10 cellular contexts compared by ENCODE assay signal in genomic region chr5:136066705-136067271, GRCh38. TPM values are rescaled to one million over a fixed set of nuclear protein-coding genes. Genes with fewer than 3 reads are reported as not detected.
DNase-seq lines count a peak whose midpoint lies in the region; TF ChIP-seq lines count a peak whose summit lies in the region.
"Had no signal": no experiment of that assay in that cellular context is flagged by ENCODE, and none has a peak within 500 bp of the region (broad histone marks: within the 10 kb centered on the region; RNA-seq: fewer than 3 reads in every experiment).

No MANE protein-coding gene starts in this region.

- peak; percentile 13 to 60 for TF ChIP-seq RAD21 in liver (IDR thresholded peaks at IDR 0.05)

- no peaks in the 10 kb centered on the region for H3K9me3 ChIP-seq in liver (ENCODE audit: control insufficient read depth in 4 of 4, low read length in 3 of 4)

- peaks cover 3 to 35% (median 17%) of the 10 kb centered on the region in 4 donors for H3K4me1 ChIP-seq in liver (ENCODE audit: control insufficient read depth in 4 of 4, insufficient read depth in 4 of 4, low read length in 3 of 4)

- in situ Hi-C loops in ACHN (cut with HindIII; ENCODE audit: low pct_ligation_motif_present, low pct_unique_long_range_greater_than_20kb, low sequenced_read_pairs) = no loop called here

- TF ChIP-seq CTCF in coronary artery (IDR thresholded peaks at IDR 0.05) = no peak
- TF ChIP-seq CTCF in liver (IDR thresholded peaks at IDR 0.05; ENCODE audit: low read depth, low read length, missing input control) = peak; percentile 16

- WGBS in liver = 41% methylated on average over 4 of the region's 4 CpGs

- no peaks in the 10 kb centered on the region for H3K27me3 ChIP-seq in liver (ENCODE audit: control insufficient read depth in 4 of 4, insufficient read depth in 4 of 4, low read length in 3 of 4)

- peak overlapping the region in 1 of 2 donors; percentile 10 for H3K9ac ChIP-seq in liver (ENCODE audit: low read depth in 1 of 2, low read length in 2 of 2)

- DNase-seq in ACHN = peak; percentile 15
- peak; percentile 69 for DNase-seq in HT-29 (ENCODE audit: low spot score)
- peak; percentile 71 for DNase-seq in coronary artery (ENCODE audit: low spot score)
- no peak for DNase-seq in pons (ENCODE audit: low spot score)
- no peak for DNase-seq in NCI-H2081 (lab: John Stamatoyannopoulos, UW)
- DNase-seq in NCI-H1105 (lab: John Stamatoyannopoulos, UW) = no peak
- DNase-seq in posterior cingulate gyrus = no peak
- DNase-seq: NCI-H446 treated with DMSO at 0.1 percent for 48 hours; stimulated activated CD4-positive, alpha-beta T cell treated with anti-CD3 and anti-CD28 coated beads, Interleukin-4, amount 100 ng/mL, for 1 hour had no signal

- intact Hi-C loops in posterior cingulate gyrus (cut with DNase I) = no loop called here

- peaks cover 0 to 10% (median 4%) of the 10 kb centered on the region in 4 donors for H3K36me3 ChIP-seq in liver (ENCODE audit: control insufficient read depth in 4 of 4, insufficient read depth in 3 of 4, low read depth in 1 of 4, low read length in 3 of 4)

- H3K4me3 ChIP-seq in coronary artery (no peak overlapping the region), liver (ENCODE audit: low read depth in 1 of 3, low read length in 3 of 3) (no peak overlapping the region)

- H3K27ac ChIP-seq in coronary artery (peak overlapping the region in 1 of 2 donors; percentile 5), liver (ENCODE audit: low read depth in 1 of 2, low read length in 2 of 2) (peak overlapping the region; percentile 84 to 86)

TF ChIP-seq in liver, 16 proteins besides CTCF, POLR2A, EP300 and RAD21:
- no peak for TF ChIP-seq JUND (IDR thresholded peaks at IDR 0.05)
- TF ChIP-seq SP1 (IDR thresholded peaks at IDR 0.05) = peak; percentile 38
- TF ChIP-seq HNF4A (conservative IDR thresholded peaks at IDR 0.05) = no peak
- TF ChIP-seq, protein P1, sequence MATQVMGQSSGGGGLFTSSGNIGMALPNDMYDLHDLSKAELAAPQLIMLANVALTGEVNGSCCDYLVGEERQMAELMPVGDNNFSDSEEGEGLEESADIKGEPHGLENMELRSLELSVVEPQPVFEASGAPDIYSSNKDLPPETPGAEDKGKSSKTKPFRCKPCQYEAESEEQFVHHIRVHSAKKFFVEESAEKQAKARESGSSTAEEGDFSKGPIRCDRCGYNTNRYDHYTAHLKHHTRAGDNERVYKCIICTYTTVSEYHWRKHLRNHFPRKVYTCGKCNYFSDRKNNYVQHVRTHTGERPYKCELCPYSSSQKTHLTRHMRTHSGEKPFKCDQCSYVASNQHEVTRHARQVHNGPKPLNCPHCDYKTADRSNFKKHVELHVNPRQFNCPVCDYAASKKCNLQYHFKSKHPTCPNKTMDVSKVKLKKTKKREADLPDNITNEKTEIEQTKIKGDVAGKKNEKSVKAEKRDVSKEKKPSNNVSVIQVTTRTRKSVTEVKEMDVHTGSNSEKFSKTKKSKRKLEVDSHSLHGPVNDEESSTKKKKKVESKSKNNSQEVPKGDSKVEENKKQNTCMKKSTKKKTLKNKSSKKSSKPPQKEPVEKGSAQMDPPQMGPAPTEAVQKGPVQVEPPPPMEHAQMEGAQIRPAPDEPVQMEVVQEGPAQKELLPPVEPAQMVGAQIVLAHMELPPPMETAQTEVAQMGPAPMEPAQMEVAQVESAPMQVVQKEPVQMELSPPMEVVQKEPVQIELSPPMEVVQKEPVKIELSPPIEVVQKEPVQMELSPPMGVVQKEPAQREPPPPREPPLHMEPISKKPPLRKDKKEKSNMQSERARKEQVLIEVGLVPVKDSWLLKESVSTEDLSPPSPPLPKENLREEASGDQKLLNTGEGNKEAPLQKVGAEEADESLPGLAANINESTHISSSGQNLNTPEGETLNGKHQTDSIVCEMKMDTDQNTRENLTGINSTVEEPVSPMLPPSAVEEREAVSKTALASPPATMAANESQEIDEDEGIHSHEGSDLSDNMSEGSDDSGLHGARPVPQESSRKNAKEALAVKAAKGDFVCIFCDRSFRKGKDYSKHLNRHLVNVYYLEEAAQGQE (IDR thresholded peaks at IDR 0.05) = no peak
- no peak for TF ChIP-seq HNF4G (IDR thresholded peaks at IDR 0.05)
- TF ChIP-seq, protein P2, sequence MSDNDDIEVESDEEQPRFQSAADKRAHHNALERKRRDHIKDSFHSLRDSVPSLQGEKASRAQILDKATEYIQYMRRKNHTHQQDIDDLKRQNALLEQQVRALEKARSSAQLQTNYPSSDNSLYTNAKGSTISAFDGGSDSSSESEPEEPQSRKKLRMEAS (IDR thresholded peaks at IDR 0.05) = no peak
- no peak for TF ChIP-seq NR2F2 (IDR thresholded peaks at IDR 0.05)
- TF ChIP-seq EGR1 (IDR thresholded peaks at IDR 0.05; ENCODE audit: low read depth in 2 of 2) = peak in 1 of 2 donors; percentile 29
- no peak for TF ChIP-seq FOXA1 (IDR thresholded peaks at IDR 0.05)
- peak; percentile 60 to 86 for TF ChIP-seq RXRA (IDR thresholded peaks at IDR 0.05)
- no peak for TF ChIP-seq ATF3 (IDR thresholded peaks at IDR 0.05)
- TF ChIP-seq, protein P3, sequence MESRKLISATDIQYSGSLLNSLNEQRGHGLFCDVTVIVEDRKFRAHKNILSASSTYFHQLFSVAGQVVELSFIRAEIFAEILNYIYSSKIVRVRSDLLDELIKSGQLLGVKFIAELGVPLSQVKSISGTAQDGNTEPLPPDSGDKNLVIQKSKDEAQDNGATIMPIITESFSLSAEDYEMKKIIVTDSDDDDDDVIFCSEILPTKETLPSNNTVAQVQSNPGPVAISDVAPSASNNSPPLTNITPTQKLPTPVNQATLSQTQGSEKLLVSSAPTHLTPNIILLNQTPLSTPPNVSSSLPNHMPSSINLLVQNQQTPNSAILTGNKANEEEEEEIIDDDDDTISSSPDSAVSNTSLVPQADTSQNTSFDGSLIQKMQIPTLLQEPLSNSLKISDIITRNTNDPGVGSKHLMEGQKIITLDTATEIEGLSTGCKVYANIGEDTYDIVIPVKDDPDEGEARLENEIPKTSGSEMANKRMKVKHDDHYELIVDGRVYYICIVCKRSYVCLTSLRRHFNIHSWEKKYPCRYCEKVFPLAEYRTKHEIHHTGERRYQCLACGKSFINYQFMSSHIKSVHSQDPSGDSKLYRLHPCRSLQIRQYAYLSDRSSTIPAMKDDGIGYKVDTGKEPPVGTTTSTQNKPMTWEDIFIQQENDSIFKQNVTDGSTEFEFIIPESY (IDR thresholded peaks at IDR 0.05) = no peak
- no peak for TF ChIP-seq TAF1 (conservative IDR thresholded peaks at IDR 0.05)

RNA-seq across cellular contexts. Expression of gene TGFBI, which starts 38.0 kb away (rescaled TPM):
- total RNA-seq in HT-29 (2014; rRNA removed; shearing (Covaris generic)) = 33.6 and 37.2 TPM in 2 replicates
- total RNA-seq in liver = 100 to 1,000 TPM in 1 of 2 donors, 10 to 100 TPM in 1; 45.2 to 144 TPM
- polyA plus RNA-seq in liver = 10 to 100 TPM; 33.7 to 43.0 TPM

Comparison
In these comparisons a context has a peak if more than half of its experiments do, and no peak if none do; other contexts are left out.
1. DNase-seq: peak in ACHN (single experiment), HT-29 (single experiment) and coronary artery (single experiment); none in pons (single experiment), NCI-H2081 (0 of 2), NCI-H1105 (single experiment) and posterior cingulate gyrus (0 of 10).